In genomic region chr2:226185613-226186211, GRCh38 we compare ENCODE assay signal across 1 cellular context.
TF ChIP-seq lines count a peak whose summit lies in the region.

No MANE protein-coding gene starts in this region.

TF ChIP-seq in SK-N-SH, 30 proteins besides CTCF, POLR2A, EP300 and RAD21 (continued from another document):
- peak; percentile 58; the same call in 1 of the 2 replicates for TF ChIP-seq POLR2AphosphoS5 (IDR thresholded peaks at IDR 0.05; ENCODE audit: low read depth, low read length)
- TF ChIP-seq RFX5 (IDR thresholded peaks at IDR 0.05; ENCODE audit: low read length): no peak
- TF ChIP-seq RXRA (IDR thresholded peaks at IDR 0.05; ENCODE audit: borderline replicate concordance, low read depth): peak; percentile 89
- no peak for TF ChIP-seq ELF1 (IDR thresholded peaks at IDR 0.05)
- no peak for TF ChIP-seq GATA2 (CRISPR knock-in tag; IDR thresholded peaks at IDR 0.05)
- TF ChIP-seq TEAD4 (IDR thresholded peaks at IDR 0.05; ENCODE audit: borderline replicate concordance, insufficient read depth): peak; percentile 97
- no peak for TF ChIP-seq IRF3 (IDR thresholded peaks at IDR 0.05; ENCODE audit: low read depth, low read length)
- TF ChIP-seq GABPA (IDR thresholded peaks at IDR 0.05; ENCODE audit: low read depth): no peak
- no peak for TF ChIP-seq MXI1 (IDR thresholded peaks at IDR 0.05; ENCODE audit: low read depth, low read length)
- no peak for TF ChIP-seq YY1 (IDR thresholded peaks at IDR 0.05; ENCODE audit: low read depth)
- TF ChIP-seq, protein P1, sequence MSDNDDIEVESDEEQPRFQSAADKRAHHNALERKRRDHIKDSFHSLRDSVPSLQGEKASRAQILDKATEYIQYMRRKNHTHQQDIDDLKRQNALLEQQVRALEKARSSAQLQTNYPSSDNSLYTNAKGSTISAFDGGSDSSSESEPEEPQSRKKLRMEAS (IDR thresholded peaks at IDR 0.05; ENCODE audit: low read depth): peak; percentile 64
- TF ChIP-seq SIN3A (IDR thresholded peaks at IDR 0.05; ENCODE audit: borderline replicate concordance, low read depth, low read length): no peak
- no peak for TF ChIP-seq RCOR1 (IDR thresholded peaks at IDR 0.05; ENCODE audit: low read length)
